ENCODE assay signal across 12 cellular contexts in the genomic region with DNA sequence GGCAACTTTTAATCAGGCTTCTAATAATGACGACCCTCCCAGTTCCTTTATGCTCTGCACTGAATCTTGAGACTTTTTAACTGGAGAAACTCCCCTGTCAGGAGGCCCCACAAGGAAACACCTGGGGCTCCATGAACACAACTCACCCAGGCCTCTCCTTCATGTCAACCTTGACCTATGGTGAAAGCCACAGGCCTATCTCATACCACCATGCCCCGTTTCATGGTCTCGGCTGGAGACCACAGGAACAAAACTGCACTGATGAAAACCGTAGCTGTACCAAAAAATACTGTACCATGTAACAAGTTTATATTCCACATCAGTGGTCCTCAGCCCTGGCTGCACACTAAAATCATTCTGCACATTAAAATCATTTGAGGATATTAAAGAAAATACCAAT. TPM values are rescaled to one million over a fixed set of nuclear protein-coding genes. Genes with fewer than 3 reads are reported as not detected.
DNase-seq lines count a peak whose midpoint lies in the region; ATAC-seq lines count a peak whose summit lies in the region.
"Had no signal": no experiment of that assay in that cellular context is flagged by ENCODE, and none has a peak within 500 bp of the region (broad histone marks: within the 10 kb centered on the region; RNA-seq: fewer than 3 reads in every experiment).

No MANE protein-coding gene starts in this region.

- whole genome bisulfite sequencing in HUES64: 94% methylated on average over 4 of the region's 4 CpGs

- ATAC-seq in GM18858 (IDR thresholded peaks at IDR 0.05; ENCODE audit: unreplicated experiment) (peak; percentile 47), HG02588 (IDR thresholded peaks at IDR 0.05; ENCODE audit: unreplicated experiment) (peak; percentile 37)
- ATAC-seq in activated naive CD8-positive, alpha-beta T cell treated with anti-CD3 and anti-CD28 coated beads, Interleukin-2, amount 50 U/mL, for 24 hours: no peak

- no peaks in the 10 kb centered on the region for H3K9me3 Mint-ChIP-seq in activated naive CD8-positive, alpha-beta T cell treated with anti-CD3 and anti-CD28 coated beads, Interleukin-2, amount 50 U/mL, for 24 hours
- H3K9me3 Mint-ChIP-seq: activated CD4-positive, alpha-beta memory T cell treated with anti-CD3 and anti-CD28 coated beads, Interleukin-2, amount 10 ng/mL, durations not matched to agents 7 days and 5 days had no signal

- no peaks in the 10 kb centered on the region for H3K27me3 Mint-ChIP-seq in activated naive CD8-positive, alpha-beta T cell treated with anti-CD3 and anti-CD28 coated beads, Interleukin-2, amount 50 U/mL, for 24 hours
- H3K27me3 Mint-ChIP-seq: activated CD4-positive, alpha-beta memory T cell treated with anti-CD3 and anti-CD28 coated beads, Interleukin-2, amount 10 ng/mL, durations not matched to agents 7 days and 5 days had no signal

- peaks cover 42% of the 10 kb centered on the region for H3K4me1 Mint-ChIP-seq in activated naive CD8-positive, alpha-beta T cell treated with anti-CD3 and anti-CD28 coated beads, Interleukin-2, amount 50 U/mL, for 24 hours
- H3K4me1 Mint-ChIP-seq: activated CD4-positive, alpha-beta memory T cell treated with anti-CD3 and anti-CD28 coated beads, Interleukin-2, amount 10 ng/mL, durations not matched to agents 7 days and 5 days had no signal

- peaks cover 41% of the 10 kb centered on the region for H3K36me3 ChIP-seq in HUES64 (ENCODE audit: insufficient read depth, low read length)

- no peak overlapping the region for H3K4me3 Mint-ChIP-seq in activated naive CD8-positive, alpha-beta T cell treated with anti-CD3 and anti-CD28 coated beads, Interleukin-2, amount 50 U/mL, for 24 hours
- H3K4me3 Mint-ChIP-seq: activated CD4-positive, alpha-beta memory T cell treated with anti-CD3 and anti-CD28 coated beads, Interleukin-2, amount 10 ng/mL, durations not matched to agents 7 days and 5 days had no signal

- DNase-seq in activated naive CD8-positive, alpha-beta T cell treated with anti-CD3 and anti-CD28 coated beads, Interleukin-2, amount 50 U/mL, for 24 hours: no peak
- no peak for DNase-seq in NCI-H446 treated with DMSO at 0.1 percent for 48 hours (lab: John Stamatoyannopoulos, UW)
- no peak for DNase-seq in NOMO-1 treated with DMSO at 0.1 percent for 48 hours (lab: John Stamatoyannopoulos, UW; ENCODE audit: unreplicated experiment)
- DNase-seq in HUDEP-2 (lab: John Stamatoyannopoulos, UW; ENCODE audit: unreplicated experiment in 76 of 76): no peak
- DNase-seq: activated CD4-positive, alpha-beta memory T cell treated with anti-CD3 and anti-CD28 coated beads, Interleukin-2, amount 10 ng/mL, durations not matched to agents 7 days and 5 days; aorta; NCI-H2227 treated with DMSO at 0.1 percent for 48 hours had no signal

- H3K27ac Mint-ChIP-seq in activated naive CD8-positive, alpha-beta T cell treated with anti-CD3 and anti-CD28 coated beads, Interleukin-2, amount 50 U/mL, for 24 hours: no peak overlapping the region
- H3K27ac Mint-ChIP-seq: activated CD4-positive, alpha-beta memory T cell treated with anti-CD3 and anti-CD28 coated beads, Interleukin-2, amount 10 ng/mL, durations not matched to agents 7 days and 5 days had no signal

- no peak overlapping the region for H3K9ac ChIP-seq in HUES64 (ENCODE audit: low read depth, low read length)

- H3K27me3 ChIP-seq in HUES64 (ENCODE audit: insufficient read depth, low read length): no peaks in the 10 kb centered on the region
- H3K27me3 ChIP-seq in layer of hippocampus (ENCODE audit: control insufficient read depth, insufficient read depth, low read length): no peaks in the 10 kb centered on the region

- H3K27ac ChIP-seq in HUES64 (ENCODE audit: low read depth, low read length) (peak overlapping the region; percentile 32), layer of hippocampus (ENCODE audit: low read depth, low read length) (peak overlapping the region; percentile 91)
- H3K27ac ChIP-seq: C4-2B had no signal

- peaks cover 44% of the 10 kb centered on the region for H3K4me1 ChIP-seq in HUES64 (ENCODE audit: insufficient read depth, low read length)

- H3K4me3 ChIP-seq in HUES64 (ENCODE audit: low read length): no peak overlapping the region

- no peaks in the 10 kb centered on the region for H3K9me3 ChIP-seq in HUES64 (ENCODE audit: insufficient read depth, low read depth, low read length)

- H3K36me3 Mint-ChIP-seq in activated naive CD8-positive, alpha-beta T cell treated with anti-CD3 and anti-CD28 coated beads, Interleukin-2, amount 50 U/mL, for 24 hours (ENCODE audit: low read depth): peaks cover 53% of the 10 kb centered on the region

RNA-seq across cellular contexts. Expression of a gene that starts 57.0 kb away (rescaled TPM):
- 13.1 TPM for polyA plus RNA-seq in HUES64 (2013, experiment 1 of 2)
- 12.6 TPM for polyA plus RNA-seq in HUES64 (2013, experiment 2 of 2)
